Comparison of ENCODE assay signal across 8 cellular contexts in the genomic region with DNA sequence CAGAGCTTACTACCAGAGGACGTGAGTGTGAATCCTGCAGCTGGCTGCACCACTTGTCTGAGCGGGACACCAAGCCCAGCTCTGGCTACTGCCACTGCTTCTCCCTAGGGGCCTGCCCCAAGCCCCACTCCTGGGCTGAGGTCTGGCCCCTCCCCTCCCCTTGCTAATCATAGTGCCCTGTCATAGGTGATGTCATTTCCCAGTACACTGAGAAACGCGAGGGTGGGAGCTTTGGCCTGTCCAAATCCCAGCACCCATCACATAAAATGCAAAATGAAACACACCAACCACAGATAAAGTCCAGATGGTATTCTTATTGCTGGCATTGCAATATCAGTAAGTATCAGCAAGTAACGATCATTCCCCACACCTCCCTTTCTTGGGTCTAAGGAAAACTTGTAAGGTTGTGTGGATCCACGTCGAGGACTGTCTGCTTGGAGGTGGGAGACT.
DNase-seq lines count a peak whose midpoint lies in the region; ATAC-seq and TF ChIP-seq lines count a peak whose summit lies in the region.

No MANE protein-coding gene starts in this region.

- H3K18ac ChIP-seq in trophoblast cell (ENCODE audit: low read length): no peak overlapping the region

- no peak overlapping the region for H2BK5ac ChIP-seq in trophoblast cell (ENCODE audit: low read depth, low read length, poor library complexity)

- no peak overlapping the region for H4K8ac ChIP-seq in trophoblast cell (ENCODE audit: low read depth, low read length)

- in situ Hi-C loops in brain microvascular endothelial cell (cut with HindIII; ENCODE audit: low pct_ligation_motif_present, low sequenced_read_pairs) (no loop called here), ACHN (cut with HindIII; ENCODE audit: low pct_ligation_motif_present, low pct_unique_long_range_greater_than_20kb, low sequenced_read_pairs) (no loop called here)

- no peak overlapping the region for H3K4ac ChIP-seq in trophoblast cell (ENCODE audit: low read depth, low read length)

- H3K79me2 ChIP-seq in trophoblast cell (ENCODE audit: control insufficient read depth, insufficient read depth, low read length, poor library complexity): no peaks in the 10 kb centered on the region

- H3K4me3 ChIP-seq in brain microvascular endothelial cell (ENCODE audit: low read depth, low read length) (no peak overlapping the region), trophoblast cell (ENCODE audit: low read depth, low read length) (no peak overlapping the region)

- H2BK12ac ChIP-seq in trophoblast cell (ENCODE audit: low read length): no peak overlapping the region

- WGBS in trophoblast cell (ENCODE audit: extremely low coverage, insufficient coverage, insufficient read length): no CpG with 5 or more reads among the region's 7 CpGs

- no peak overlapping the region for H3K4me2 ChIP-seq in trophoblast cell (ENCODE audit: low read length)

- ATAC-seq in GM18502 (IDR thresholded peaks at IDR 0.05; ENCODE audit: poor library complexity, unreplicated experiment) (peak; percentile 45), GM18867 (IDR thresholded peaks at IDR 0.05; ENCODE audit: unreplicated experiment) (no peak)

- H2AK5ac ChIP-seq in trophoblast cell (ENCODE audit: low read length): no peak overlapping the region

- H4K12ac ChIP-seq in trophoblast cell (ENCODE audit: low read depth, low read length): no peak overlapping the region

- H3K79me1 ChIP-seq in trophoblast cell (ENCODE audit: low read length): peaks cover 4% of the 10 kb centered on the region

- CTCF ChIA-PET in HEK293T (lab: Yijun Ruan, JAX): interaction anchor here (1.4 kb wide), 1 partner anchor 16 kb away, joined by 4 read pairs; no protein-coding TSS in a partner anchor

- no peak overlapping the region for H3K14ac ChIP-seq in trophoblast cell (ENCODE audit: low read length)

- H3K27ac ChIP-seq in brain microvascular endothelial cell: no peak overlapping the region
- H3K27ac ChIP-seq in trophoblast cell (ENCODE audit: low read depth, low read length): no peak overlapping the region

- H3K27me3 ChIP-seq in brain microvascular endothelial cell (replicated peaks) (no peaks in the 10 kb centered on the region), trophoblast cell (ENCODE audit: insufficient read depth, low read length) (no peaks in the 10 kb centered on the region)

- H3K9ac ChIP-seq in trophoblast cell (ENCODE audit: low read length): no peak overlapping the region

- no peak for TF ChIP-seq CTCF in brain microvascular endothelial cell (IDR thresholded peaks at IDR 0.05; ENCODE audit: low read depth, low read length, missing control alignments)

- H3K36me3 ChIP-seq in brain microvascular endothelial cell (replicated peaks): no peaks in the 10 kb centered on the region
- no peaks in the 10 kb centered on the region for H3K36me3 ChIP-seq in trophoblast cell (ENCODE audit: control insufficient read depth in 1 of 2, insufficient read depth in 2 of 2, low read length in 2 of 2)

- no peak overlapping the region for H4K91ac ChIP-seq in trophoblast cell (ENCODE audit: low read depth, low read length)

- DNase-seq in HEK293T (ENCODE audit: extremely low spot score): peak; percentile 41
- DNase-seq in brain microvascular endothelial cell: peak; percentile 56
- peak; percentile 43 to 48 for DNase-seq in trophoblast cell
- DNase-seq in NCI-H345 treated with DMSO at 0.1 percent for 48 hours (lab: John Stamatoyannopoulos, UW; ENCODE audit: unreplicated experiment): no peak
- DNase-seq in activated gamma-delta T cell (lab: John Stamatoyannopoulos, UW): no peak
- no peak for DNase-seq in ACHN

- no peak overlapping the region for H2BK120ac ChIP-seq in trophoblast cell (ENCODE audit: insufficient read depth, low read length, poor library complexity)

- H3K4me1 ChIP-seq in trophoblast cell (ENCODE audit: control insufficient read depth in 1 of 2, insufficient read depth in 2 of 2, low read length in 2 of 2): peaks cover 15 to 16% of the 10 kb centered on the region in 2 experiments

- POLR2A ChIA-PET in HEK293T (lab: Yijun Ruan, JAX): interaction anchor here (0.6 kb wide), 1 partner anchor 62 kb away, joined by 3 read pairs; no protein-coding TSS in a partner anchor

- H3K9me3 ChIP-seq in trophoblast cell (ENCODE audit: insufficient read depth, low read depth, low read length): peaks cover 2% of the 10 kb centered on the region

- H2AFZ ChIP-seq in trophoblast cell (ENCODE audit: insufficient read depth, low read length, poor library complexity): no peak overlapping the region

- H3K23ac ChIP-seq in trophoblast cell (ENCODE audit: low read length): no peak overlapping the region

TF ChIP-seq in HEK293T, 16 proteins besides CTCF, POLR2A, EP300 and RAD21:
- TF ChIP-seq L3MBTL2 (conservative IDR thresholded peaks at IDR 0.05) (no peak), LEF1 (IDR thresholded peaks at IDR 0.05; ENCODE audit: borderline replicate concordance) (no peak), HDGF (IDR thresholded peaks at IDR 0.05; ENCODE audit: borderline replicate concordance) (no peak), TARDBP (IDR thresholded peaks at IDR 0.05) (no peak), BHLHE40 (IDR thresholded peaks at IDR 0.05; ENCODE audit: borderline replicate concordance) (no peak), FOXM1 (IDR thresholded peaks at IDR 0.05; ENCODE audit: borderline replicate concordance) (no peak), SUZ12 (IDR thresholded peaks at IDR 0.05) (no peak), SP1 (IDR thresholded peaks at IDR 0.05) (no peak), FOXA1 (IDR thresholded peaks at IDR 0.05) (no peak), ELF4 (IDR thresholded peaks at IDR 0.05) (no peak), PKNOX1 (IDR thresholded peaks at IDR 0.05) (no peak), NFRKB (IDR thresholded peaks at IDR 0.05) (no peak), ARNT (IDR thresholded peaks at IDR 0.05) (no peak), FOXK2 (IDR thresholded peaks at IDR 0.05) (no peak), CTBP1 (IDR thresholded peaks at IDR 0.05; ENCODE audit: borderline replicate concordance) (no peak), ZNF384 (IDR thresholded peaks at IDR 0.05) (no peak)

Comparison
In these comparisons a context has a peak if more than half of its experiments do, and no peak if none do; other contexts are left out.
1. DNase-seq: peak in HEK293T (single experiment), brain microvascular endothelial cell (single experiment) and trophoblast cell (2 of 2); none in NCI-H345 treated with DMSO at 0.1 percent for 48 hours (single experiment), activated gamma-delta T cell (single experiment) and ACHN (single experiment).